ENCODE assay signal across 23 cellular contexts in the genomic region with DNA sequence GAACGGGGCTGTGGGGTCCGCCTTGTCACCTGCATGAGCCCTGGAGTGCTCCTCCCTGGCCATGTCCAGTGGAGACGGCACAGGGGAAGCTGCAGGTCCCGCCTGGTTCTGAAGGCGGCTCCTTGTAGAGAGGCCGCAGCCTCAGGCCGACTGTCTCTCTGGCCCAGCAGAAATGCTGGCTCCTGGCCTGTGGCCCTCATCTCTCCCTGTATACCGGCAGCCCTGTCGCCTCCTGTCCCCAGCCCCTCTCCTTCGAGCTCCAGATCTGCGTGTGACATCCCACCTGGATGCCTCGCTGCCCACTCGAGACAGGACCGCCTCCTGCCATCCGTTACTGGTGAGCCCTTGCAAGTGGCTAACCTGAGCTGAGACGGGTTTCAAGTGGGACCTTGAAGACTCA.
DNase-seq lines count a peak whose midpoint lies in the region; ATAC-seq, FAIRE-seq and TF ChIP-seq lines count a peak whose summit lies in the region.
"Had no signal": no experiment of that assay in that cellular context is flagged by ENCODE, and none has a peak within 500 bp of the region (broad histone marks: within the 10 kb centered on the region; RNA-seq: fewer than 3 reads in every experiment).

No MANE protein-coding gene starts in this region.

- no peak overlapping the region for H2BK20ac ChIP-seq in H1 (ENCODE audit: low read length)

- no peak overlapping the region for H4K91ac ChIP-seq in H1 (replicated peaks; ENCODE audit: insufficient read length, low read length)

- no peaks in the 10 kb centered on the region for H3K9me3 Mint-ChIP-seq in brain
- H3K9me3 Mint-ChIP-seq: CD8-positive, alpha-beta T cell; HFFc6 had no signal

- no peak overlapping the region for H3K18ac ChIP-seq in H1 (ENCODE audit: extremely low read depth, low read length)

- WGBS in H1 (ENCODE audit: extremely low coverage in 1 of 2, insufficient coverage in 1 of 2, insufficient read length in 1 of 2, insufficient replicate concordance in 2 of 2, low coverage in 1 of 2, low lambda C conversion rate in 2 of 2, missing lambda C conversion rate in 1 of 2), 2 experiments, result 97% methylated on average over 16 of the region's 16 CpGs; no CpG with 5 or more reads in 1 of the 2 experiments
- 78 to 86% methylated on average over 16 of the region's 16 CpGs for WGBS in upper lobe of left lung, 2 donors

- H3K4me3 ChIP-seq in H1 (ENCODE audit: extremely low read depth in 1 of 4, insufficient read depth in 2 of 4, low read depth in 3 of 4, low read length in 4 of 4) (no peak overlapping the region), right atrium auricular region (no peak overlapping the region), upper lobe of left lung (no peak overlapping the region)
- H3K4me3 ChIP-seq: A549 had no signal

- no peak for TF ChIP-seq RAD21 in H1 (IDR thresholded peaks at IDR 0.05 in 1 of 2, conservative IDR thresholded peaks at IDR 0.05 in 1 of 2; ENCODE audit: low read depth in 2 of 2, low read length in 2 of 2)

- H3K27ac Mint-ChIP-seq in brain, result peak overlapping the region in 3 of 5 experiments; percentile 57 to 81 (median 79)
- H3K27ac Mint-ChIP-seq: CD14-positive monocyte; CD8-positive, alpha-beta T cell; HFFc6 had no signal

- H3K9me3 ChIP-seq in H1 (ENCODE audit: insufficient read depth in 2 of 2, low read depth in 1 of 2, low read length in 1 of 2) (no peaks in the 10 kb centered on the region), right atrium auricular region (no peaks in the 10 kb centered on the region), upper lobe of left lung (no peaks in the 10 kb centered on the region)
- H3K9me3 ChIP-seq: A549, BE2C had no signal

- TF ChIP-seq EP300 in H1 (IDR thresholded peaks at IDR 0.05; ENCODE audit: borderline replicate concordance in 1 of 2, low read depth in 2 of 2, low read length in 2 of 2) (no peak), upper lobe of left lung (IDR thresholded peaks at IDR 0.05) (no peak)

- H2BK120ac ChIP-seq in H1 (replicated peaks; ENCODE audit: low read depth, low read length), result no peak overlapping the region

- no peak overlapping the region for H3K56ac ChIP-seq in H1 (replicated peaks; ENCODE audit: insufficient read length, low read depth, low read length)

- DNase-seq in H1 (ENCODE audit: low read depth in 1 of 2, low spot score in 2 of 2) (no peak), right atrium auricular region (ENCODE audit: low spot score) (no peak), upper lobe of left lung (no peak), NCI-H2081 treated with DMSO at 0.1 percent for 48 hours (lab: John Stamatoyannopoulos, UW) (no peak)
- no peak for DNase-seq in activated CD8-positive, alpha-beta memory T cell treated with anti-CD3 and anti-CD28 coated beads, Interleukin-2, amount 50 U/mL, for 4 hours
- DNase-seq: BE2C; CD8-positive, alpha-beta T cell; COR-L47; DMS153; DMS79 treated with DMSO at 0.1 percent for 48 hours; EL; HCEC 1CT; HFFc6 had no signal

- H3K27me3 Mint-ChIP-seq in brain, result no peaks in the 10 kb centered on the region

- no peak overlapping the region for H3K4me2 ChIP-seq in H1 (ENCODE audit: insufficient read depth in 1 of 2, low read depth in 2 of 2, low read length in 2 of 2)
- H3K4me2 ChIP-seq: A549 had no signal

- H2BK15ac ChIP-seq in H1 (ENCODE audit: low read length), result no peak overlapping the region

- peaks cover 50% of the 10 kb centered on the region for H3K4me1 Mint-ChIP-seq in brain
- H3K4me1 Mint-ChIP-seq: CD14-positive monocyte had no signal

- H2AFZ ChIP-seq in H1 (ENCODE audit: low read length), result no peak overlapping the region

- H2BK5ac ChIP-seq in H1 (ENCODE audit: low read depth, low read length), result no peak overlapping the region

- H3K4ac ChIP-seq in H1 (replicated peaks; ENCODE audit: insufficient read length, low read depth, low read length), result no peak overlapping the region

- POLR2A ChIA-PET in H1 (lab: Charles Lee; ENCODE audit: partially characterized antibody), result interaction anchor here (0.9 to 1.8 kb wide), 2 partner anchors 17 to 36 kb away, joined by 5 to 7 read pairs; no protein-coding TSS in a partner anchor

- TF ChIP-seq POLR2A in H1 (IDR thresholded peaks at IDR 0.05; ENCODE audit: control extremely low read depth in 1 of 2, low read depth in 2 of 2, low read length in 2 of 2), result no peak
- TF ChIP-seq POLR2A in upper lobe of left lung (IDR thresholded peaks at IDR 0.05), result no peak

- CTCF ChIA-PET in H1 (lab: Charles Lee; ENCODE audit: partially characterized antibody), result interaction anchor here (0.6 to 2.3 kb wide), 7 partner anchors 9 to 171 kb away, joined by 3 to 5 read pairs (median 4); no protein-coding TSS in a partner anchor

- H4K8ac ChIP-seq in H1 (ENCODE audit: extremely low read depth, insufficient read depth, low read length), result peak overlapping the region; percentile 58; the same call in 1 of the 2 replicates

- no peak for ATAC-seq in upper lobe of left lung (ENCODE audit: low FRiP score in 2 of 2)
- ATAC-seq: A549; CD8-positive, alpha-beta T cell; HepG2 had no signal

- no peak overlapping the region for H2AK5ac ChIP-seq in H1 (ENCODE audit: low read depth, low read length)

- peaks cover 23 to 45% of the 10 kb centered on the region in 2 experiments for H4K20me1 ChIP-seq in H1 (replicated peaks in 1 of 2; ENCODE audit: control insufficient read depth in 1 of 2, insufficient read depth in 2 of 2, low read length in 2 of 2)

- peaks cover 27% of the 10 kb centered on the region for H3K36me3 Mint-ChIP-seq in brain
- H3K36me3 Mint-ChIP-seq: CD14-positive monocyte; CD8-positive, alpha-beta T cell had no signal

- no peak overlapping the region for H3K9ac ChIP-seq in H1 (replicated peaks in 1 of 4; ENCODE audit: extremely low read depth in 1 of 4, low read depth in 3 of 4, low read length in 3 of 4)

- H3K27me3 ChIP-seq in H1 (replicated peaks in 1 of 4; ENCODE audit: control insufficient read depth in 3 of 4, extremely low read depth in 1 of 4, insufficient read depth in 3 of 4, low read length in 3 of 4) (no peaks in the 10 kb centered on the region), right atrium auricular region (no peaks in the 10 kb centered on the region), upper lobe of left lung (no peaks in the 10 kb centered on the region)
- H3K27me3 ChIP-seq: BE2C had no signal

- no peaks in the 10 kb centered on the region for H3K23me2 ChIP-seq in H1 (ENCODE audit: low read depth, low read length)

- H3K4me1 ChIP-seq in H1 (replicated peaks in 1 of 4; ENCODE audit: control insufficient read depth in 3 of 4, insufficient read depth in 4 of 4, low read length in 3 of 4) (peaks cover 0 to 16% (median 11%) of the 10 kb centered on the region in 4 experiments; a peak in 3 of 7 replicates), right atrium auricular region (peaks cover 0 to 9% of the 10 kb centered on the region in 2 donors), upper lobe of left lung (no peaks in the 10 kb centered on the region)
- H3K4me1 ChIP-seq: A549, BE2C had no signal

- no peaks in the 10 kb centered on the region; a peak in 2 of 8 replicates for H3K36me3 ChIP-seq in H1 (ENCODE audit: control insufficient read depth in 2 of 4, insufficient read depth in 4 of 4, low read length in 3 of 4)
- H3K36me3 ChIP-seq in right atrium auricular region, result no peaks in the 10 kb centered on the region
- no peaks in the 10 kb centered on the region for H3K36me3 ChIP-seq in upper lobe of left lung
- H3K36me3 ChIP-seq: BE2C had no signal

- H3K27ac ChIP-seq in H1 (ENCODE audit: low read depth, low read length) (no peak overlapping the region), right atrium auricular region (peak overlapping the region; percentile 73 to 93), temporal lobe (ENCODE audit: low read depth, low read length) (peak overlapping the region; percentile 44), upper lobe of left lung (no peak overlapping the region)
- H3K27ac ChIP-seq: A549 had no signal

- peaks cover 18% of the 10 kb centered on the region for H3K79me1 ChIP-seq in H1 (ENCODE audit: low read depth, low read length)

- no peak overlapping the region for H2BK12ac ChIP-seq in H1 (ENCODE audit: low read depth, low read length)

- no peaks in the 10 kb centered on the region; a peak in 1 of 4 replicates for H3K79me2 ChIP-seq in H1 (ENCODE audit: control insufficient read depth in 1 of 2, insufficient read depth in 2 of 2, low read length in 2 of 2)

- H3K23ac ChIP-seq in H1 (ENCODE audit: insufficient read length), result no peak overlapping the region

- TF ChIP-seq CTCF in brain (conservative IDR thresholded peaks at IDR 0.05) (no peak), H1 (IDR thresholded peaks at IDR 0.05; ENCODE audit: control extremely low read depth in 1 of 3, insufficient read depth in 1 of 3, low read depth in 1 of 3, low read length in 3 of 3) (no peak), right atrium auricular region (IDR thresholded peaks at IDR 0.05) (no peak), upper lobe of left lung (IDR thresholded peaks at IDR 0.05) (no peak)

- no peak overlapping the region for H3K4me3 Mint-ChIP-seq in brain
- H3K4me3 Mint-ChIP-seq: CD14-positive monocyte; CD8-positive, alpha-beta T cell; HFFc6 had no signal

- no peak overlapping the region for H3K14ac ChIP-seq in H1 (ENCODE audit: insufficient read length)

- H4K5ac ChIP-seq in H1 (ENCODE audit: insufficient read length, low read depth, low read length), result no peak overlapping the region

- no peak for FAIRE-seq in H1 (lab: Jason Lieb, UNC)
- FAIRE-seq: A549, D721Med, G401.6, GM12891, GM19239, HepG2, HTR-8/SVneo had no signal

TF ChIP-seq in H1, 55 proteins besides CTCF, POLR2A, EP300 and RAD21:
- no peak for TF ChIP-seq SUZ12 (IDR thresholded peaks at IDR 0.05; ENCODE audit: low read length)
TF ChIP-seq in H1: peak in this region for 0.

Comparison
In these comparisons a context has a peak if more than half of its experiments do, and no peak if none do; other contexts are left out.
1. H3K27ac ChIP-seq: peak in right atrium auricular region (2 of 2) and temporal lobe (single experiment); none in H1 (single experiment) and upper lobe of left lung (0 of 4).